In genomic region chr2:24360050-24360962, GRCh38 we compare ENCODE assay signal across 1 cellular context.
TF ChIP-seq lines count a peak whose summit lies in the region.

TSS of gene ITSN2 (minus strand) at chr2:24360536. CDS start at chr2:24328082, 32,454 bp downstream.

TF ChIP-seq in K562, 482 proteins besides CTCF, POLR2A, EP300 and RAD21 (continued from another document and continues in another):
- TF ChIP-seq MNT (conservative IDR thresholded peaks at IDR 0.05) (peak in 1 of 2 experiments; percentile 67; a peak in 2 of 4 replicates), PPARD (CRISPR knock-in tag; IDR thresholded peaks at IDR 0.05) (no peak), ZNF780A (CRISPR knock-in tag; IDR thresholded peaks at IDR 0.05) (no peak), RREB1 (CRISPR knock-in tag; IDR thresholded peaks at IDR 0.05) (no peak), GTF2A2 (tag; IDR thresholded peaks at IDR 0.05) (no peak), RNF219 (CRISPR knock-in tag; IDR thresholded peaks at IDR 0.05) (no peak), ZNF217 (CRISPR knock-in tag; IDR thresholded peaks at IDR 0.05) (no peak), FOXP4 (CRISPR knock-in tag; IDR thresholded peaks at IDR 0.05; ENCODE audit: borderline replicate concordance) (no peak), ZKSCAN3 (CRISPR knock-in tag; IDR thresholded peaks at IDR 0.05) (no peak), MED1 (CRISPR knock-in tag; IDR thresholded peaks at IDR 0.05; ENCODE audit: borderline replicate concordance) (no peak), HNRNPUL1 (IDR thresholded peaks at IDR 0.05; ENCODE audit: low read length) (no peak), SIN3B (IDR thresholded peaks at IDR 0.05; ENCODE audit: low read depth) (peak; percentile 65; the same call in 1 of the 2 replicates), MAZ (CRISPR knock-in tag; conservative IDR thresholded peaks at IDR 0.05 in 1 of 2, IDR thresholded peaks at IDR 0.05 in 1 of 2) (peak; percentile 77 to 83), ZNF121 (CRISPR knock-in tag; conservative IDR thresholded peaks at IDR 0.05) (no peak; the same call in 1 of the 2 replicates), PRMT5 (CRISPR knock-in tag; IDR thresholded peaks at IDR 0.05) (no peak), ZNF445 (CRISPR knock-in tag; IDR thresholded peaks at IDR 0.05; ENCODE audit: low read depth) (no peak), RBM25 (IDR thresholded peaks at IDR 0.05; ENCODE audit: low read depth, low read length, severe bottlenecking) (peak; percentile 20), MCM2 (IDR thresholded peaks at IDR 0.05; ENCODE audit: low read depth) (no peak), PYGO2 (tag; IDR thresholded peaks at IDR 0.05) (no peak), ZNF384 (IDR thresholded peaks at IDR 0.05; ENCODE audit: low read depth, low read length) (no peak), KAT8 (IDR thresholded peaks at IDR 0.05; ENCODE audit: low read depth) (no peak), RFX1 (IDR thresholded peaks at IDR 0.05) (no peak), RB1 (IDR thresholded peaks at IDR 0.05; ENCODE audit: low read depth) (peak; percentile 81), NCOA4 (IDR thresholded peaks at IDR 0.05; ENCODE audit: partially characterized antibody) (no peak), ZNF24 (IDR thresholded peaks at IDR 0.05) (no peak), MBD2 (IDR thresholded peaks at IDR 0.05; ENCODE audit: borderline replicate concordance, low read depth) (no peak), ZFX (CRISPR knock-in tag; IDR thresholded peaks at IDR 0.05) (peak; percentile 91), KLF10 (CRISPR knock-in tag; IDR thresholded peaks at IDR 0.05) (no peak), SRSF3 (IDR thresholded peaks at IDR 0.05; ENCODE audit: insufficient read depth, low read length) (no peak), THAP7 (CRISPR knock-in tag; IDR thresholded peaks at IDR 0.05) (peak; percentile 38; the same call in 1 of the 2 replicates), ZMIZ1 (IDR thresholded peaks at IDR 0.05; ENCODE audit: low read depth in 2 of 2, low read length in 2 of 2) (no peak), DPF2 (IDR thresholded peaks at IDR 0.05) (no peak), POLR2G (IDR thresholded peaks at IDR 0.05; ENCODE audit: low read depth, low read length) (peak; percentile 97), NR0B1 (IDR thresholded peaks at IDR 0.05; ENCODE audit: partially characterized antibody) (no peak), NFRKB (IDR thresholded peaks at IDR 0.05; ENCODE audit: low read depth) (peak; percentile 68; the same call in 1 of the 2 replicates), KLF16 (IDR thresholded peaks at IDR 0.05) (no peak), ZNF644 (tag; IDR thresholded peaks at IDR 0.05; ENCODE audit: low read depth) (no peak), KDM2B (CRISPR knock-in tag; IDR thresholded peaks at IDR 0.05) (no peak), PURB (CRISPR knock-in tag; IDR thresholded peaks at IDR 0.05; ENCODE audit: low read depth) (no peak), OTX1 (CRISPR knock-in tag; IDR thresholded peaks at IDR 0.05) (no peak), SP2 (IDR thresholded peaks at IDR 0.05; ENCODE audit: extremely low read depth, low read depth, low read length, poor library complexity, severe bottlenecking) (no peak), ZNF589 (CRISPR knock-in tag; IDR thresholded peaks at IDR 0.05; ENCODE audit: low read depth) (no peak), NEUROD1 (IDR thresholded peaks at IDR 0.05; ENCODE audit: borderline replicate concordance, low read depth, low read length, partially characterized antibody) (no peak), TAF7 (tag; IDR thresholded peaks at IDR 0.05) (no peak), NR1H2 (CRISPR knock-in tag; IDR thresholded peaks at IDR 0.05) (no peak), ZNF239 (CRISPR knock-in tag; IDR thresholded peaks at IDR 0.05) (no peak), NUFIP1 (IDR thresholded peaks at IDR 0.05; ENCODE audit: partially characterized antibody) (no peak), FIP1L1 (IDR thresholded peaks at IDR 0.05; ENCODE audit: low read depth, low read length, poor library complexity, severe bottlenecking) (peak; percentile 82), SNAPC5 (CRISPR knock-in tag; IDR thresholded peaks at IDR 0.05) (no peak), BCOR (IDR thresholded peaks at IDR 0.05) (no peak), BMI1 (IDR thresholded peaks at IDR 0.05; ENCODE audit: low read length) (no peak), STAT5A (IDR thresholded peaks at IDR 0.05; ENCODE audit: borderline replicate concordance, low read length) (no peak; the same call in 1 of the 2 replicates)
